12 cellular contexts compared by ENCODE assay signal in the genomic region with DNA sequence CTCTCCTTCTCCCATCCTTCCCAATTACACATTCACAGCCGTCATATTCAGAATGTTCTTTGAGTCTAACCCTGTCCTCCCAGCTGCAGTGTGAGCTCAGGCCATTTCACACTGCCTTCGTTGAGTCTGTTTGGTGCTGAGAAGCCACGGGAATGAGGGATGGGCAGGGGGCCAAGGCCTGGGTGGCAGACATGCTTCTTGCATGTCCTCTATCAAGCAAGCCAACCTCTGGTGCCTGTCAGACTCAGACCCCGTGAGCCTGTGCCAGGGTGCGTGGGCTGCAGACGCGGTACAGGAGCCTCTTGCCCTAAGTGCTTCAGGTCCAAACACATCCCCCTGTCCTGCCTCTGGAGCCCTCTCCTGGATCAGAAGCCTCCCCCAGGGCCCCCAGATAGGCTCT. TPM values are rescaled to one million over a fixed set of nuclear protein-coding genes. Genes with fewer than 3 reads are reported as not detected.
A peak's percentile ranks its signal among the peaks of the same experiment; 100 is the strongest.
DNase-seq lines count a peak whose midpoint lies in the region; ATAC-seq and TF ChIP-seq lines count a peak whose summit lies in the region.
"Had no signal": no experiment of that assay in that cellular context is flagged by ENCODE, and none has a peak within 500 bp of the region (broad histone marks: within the 10 kb centered on the region; RNA-seq: fewer than 3 reads in every experiment).

No MANE protein-coding gene starts in this region.

- H3K36me3 ChIP-seq in hepatocyte (replicated peaks; ENCODE audit: insufficient read depth, low read depth) (no peaks in the 10 kb centered on the region), skeletal muscle satellite cell (ENCODE audit: insufficient read depth, low read length) (no peaks in the 10 kb centered on the region)

- no peaks in the 10 kb centered on the region for H3K27me3 ChIP-seq in hepatocyte
- H3K27me3 ChIP-seq in skeletal muscle satellite cell (ENCODE audit: control insufficient read depth, insufficient read depth, low read length) = no peaks in the 10 kb centered on the region

- peaks cover 13% of the 10 kb centered on the region for H3K27me3 Mint-ChIP-seq in HFFc6 (ENCODE audit: insufficient read depth)
- H3K27me3 Mint-ChIP-seq: activated naive CD8-positive, alpha-beta T cell had no signal

- H3K79me2 ChIP-seq in hepatocyte = no peaks in the 10 kb centered on the region

- ATAC-seq in GM18520 (IDR thresholded peaks at IDR 0.05; ENCODE audit: unreplicated experiment) = no peak
- ATAC-seq: activated CD8-positive, alpha-beta memory T cell treated with anti-CD3 and anti-CD28 coated beads, Interleukin-2, amount 10 ng/mL, durations not matched to agents 7 days and 5 days had no signal

- H3K9me2 ChIP-seq in hepatocyte (replicated peaks; ENCODE audit: insufficient read depth) = no peaks in the 10 kb centered on the region

- peak overlapping the region; percentile 22 for H3K9ac ChIP-seq in skeletal muscle satellite cell (ENCODE audit: low read depth, low read length)

- H3K9me3 Mint-ChIP-seq in HFFc6 = no peaks in the 10 kb centered on the region
- H3K9me3 Mint-ChIP-seq: CD4-positive, CD25-positive, alpha-beta regulatory T cell had no signal

- no peak overlapping the region for H2AFZ ChIP-seq in hepatocyte

- no peak overlapping the region for H3K27ac Mint-ChIP-seq in HFFc6
- H3K27ac Mint-ChIP-seq: activated CD8-positive, alpha-beta memory T cell treated with anti-CD3 and anti-CD28 coated beads, Interleukin-2, amount 10 ng/mL, durations not matched to agents 7 days and 5 days; activated naive CD8-positive, alpha-beta T cell had no signal

- peaks cover 21% of the 10 kb centered on the region for H3K4me1 Mint-ChIP-seq in HFFc6 (ENCODE audit: low read depth)
- H3K4me1 Mint-ChIP-seq: activated CD8-positive, alpha-beta memory T cell treated with anti-CD3 and anti-CD28 coated beads, Interleukin-2, amount 10 ng/mL, durations not matched to agents 7 days and 5 days; CD4-positive, CD25-positive, alpha-beta regulatory T cell had no signal

- H3K9me3 ChIP-seq in hepatocyte (ENCODE audit: low read depth) = no peaks in the 10 kb centered on the region
- H3K9me3 ChIP-seq in skeletal muscle satellite cell (replicated peaks; ENCODE audit: low read length) = no peaks in the 10 kb centered on the region

- H3K4me1 ChIP-seq in hepatocyte (ENCODE audit: insufficient read depth) (peaks cover 14% of the 10 kb centered on the region), skeletal muscle satellite cell (ENCODE audit: control insufficient read depth, insufficient read depth, low read length) (peaks cover 22% of the 10 kb centered on the region)

- H3K4me3 Mint-ChIP-seq in HFFc6 = no peak overlapping the region
- H3K4me3 Mint-ChIP-seq: activated CD8-positive, alpha-beta memory T cell treated with anti-CD3 and anti-CD28 coated beads, Interleukin-2, amount 10 ng/mL, durations not matched to agents 7 days and 5 days; activated naive CD8-positive, alpha-beta T cell; CD4-positive, CD25-positive, alpha-beta regulatory T cell had no signal

- H3K4me3 ChIP-seq in choroid plexus epithelial cell (ENCODE audit: low read depth, low read length) = no peak overlapping the region
- no peak overlapping the region for H3K4me3 ChIP-seq in hepatocyte
- no peak overlapping the region for H3K4me3 ChIP-seq in skeletal muscle satellite cell (ENCODE audit: low read length)

- peak overlapping the region; percentile 61 for H3K27ac ChIP-seq in hepatocyte

- H4K20me1 ChIP-seq in hepatocyte (ENCODE audit: insufficient read depth, poor library complexity, severe bottlenecking) = no peaks in the 10 kb centered on the region

- TF ChIP-seq CTCF in HFFc6 (IDR thresholded peaks at IDR 0.05) = no peak
- TF ChIP-seq CTCF in choroid plexus epithelial cell (conservative IDR thresholded peaks at IDR 0.05; ENCODE audit: low read depth, low read length) = no peak
- no peak for TF ChIP-seq CTCF in hepatocyte (IDR thresholded peaks at IDR 0.05; ENCODE audit: poor library complexity)

- H3K4me2 ChIP-seq in hepatocyte (no peak overlapping the region), skeletal muscle satellite cell (ENCODE audit: low read length) (peak overlapping the region; percentile 53)

- peak; percentile 54 for DNase-seq in HFFc6
- DNase-seq in choroid plexus epithelial cell (ENCODE audit: low read depth) = peak; percentile 54
- peak; percentile 31 for DNase-seq in hepatocyte (ENCODE audit: low spot score)
- DNase-seq in ureter (ENCODE audit: low spot score) = no peak
- no peak for DNase-seq in SKM-1 treated with dmso at 0.1 percent for 144 hours (lab: John Stamatoyannopoulos, UW; ENCODE audit: unreplicated experiment)
- no peak for DNase-seq in UCSD-AML1 (lab: John Stamatoyannopoulos, UW; ENCODE audit: unreplicated experiment)
- DNase-seq: activated CD8-positive, alpha-beta memory T cell treated with anti-CD3 and anti-CD28 coated beads, Interleukin-2, amount 10 ng/mL, durations not matched to agents 7 days and 5 days; CD4-positive, CD25-positive, alpha-beta regulatory T cell; glutamatergic neuron had no signal

- H3K36me3 Mint-ChIP-seq in HFFc6 (ENCODE audit: low read depth) = no peaks in the 10 kb centered on the region
- H3K36me3 Mint-ChIP-seq: activated CD8-positive, alpha-beta memory T cell treated with anti-CD3 and anti-CD28 coated beads, Interleukin-2, amount 10 ng/mL, durations not matched to agents 7 days and 5 days; activated naive CD8-positive, alpha-beta T cell; CD4-positive, CD25-positive, alpha-beta regulatory T cell had no signal

- WGBS in hepatocyte (ENCODE audit: low lambda C conversion rate, missing lambda C conversion rate) = 76% methylated on average over 7 of the region's 7 CpGs

RNA-seq across cellular contexts. Expression of gene CDKN2AIPNL, which starts 46.6 kb away (rescaled TPM):
- total RNA-seq in HFFc6 (2021; fragmentation: NEBNext Ultra II Directional; extraction: Animal tissue kit (Norgen Biotek cat#: 25700)) = 10 to 100 TPM; 23.3 to 30.2 (median 28.4) TPM
- total RNA-seq in hepatocyte (24.1 and 34.4 TPM in 2 replicates), ureter (23.5 TPM)
- 29.9 and 30.0 TPM in 2 replicates for polyA plus RNA-seq in hepatocyte
- 33.7 and 47.4 TPM in 2 replicates for total RNA-seq in skeletal muscle satellite cell (2012; rRNA removed)

Comparison
In these comparisons a context has a peak if more than half of its experiments do, and no peak if none do; other contexts are left out.
1. DNase-seq: peak in HFFc6 (single experiment), choroid plexus epithelial cell (single experiment) and hepatocyte (single experiment); none in ureter (single experiment), SKM-1 treated with dmso at 0.1 percent for 144 hours (single experiment) and UCSD-AML1 (single experiment).